ENCODE assay signal across 9 cellular contexts in genomic region chr14:55556929-55557623, GRCh38. TPM values are rescaled to one million over a fixed set of nuclear protein-coding genes. Genes with fewer than 3 reads are reported as not detected.
DNase-seq lines count a peak whose midpoint lies in the region; ATAC-seq, FAIRE-seq and TF ChIP-seq lines count a peak whose summit lies in the region.
"Had no signal": no experiment of that assay in that cellular context is flagged by ENCODE, and none has a peak within 500 bp of the region (broad histone marks: within the 10 kb centered on the region; RNA-seq: fewer than 3 reads in every experiment).

No MANE protein-coding gene starts in this region.

- FAIRE-seq in GM12892 (lab: Jason Lieb, UNC): no peak

- H3K27me3 Mint-ChIP-seq in CD14-positive monocyte (ENCODE audit: low read depth in 3 of 3): no peaks in the 10 kb centered on the region
- H3K27me3 Mint-ChIP-seq: naive B cell had no signal

- intact Hi-C loops in body of pancreas (cut with DNase I): no loop called here
- intact Hi-C loops in left colon (cut with DNase I, micrococcal nuclease): no loop called here
- intact Hi-C loops in CD14-positive monocyte (cut with micrococcal nuclease): no loop called here

- CTCF ChIA-PET in AG04450 (lab: Charles Lee): interaction anchor here (0.6 to 1.9 kb wide), 3 partner anchors 14 to 111 kb away, joined by 3 to 7 read pairs (median 3); no protein-coding TSS in a partner anchor

- no peak overlapping the region for H3K27ac Mint-ChIP-seq in CD14-positive monocyte

- H3K27ac ChIP-seq in AG04450 (ENCODE audit: low read depth, low read length) (no peak overlapping the region), body of pancreas (no peak overlapping the region)

- POLR2A ChIA-PET in AG04450 (lab: Yijun Ruan, JAX): interaction anchor here (0.7 to 1.1 kb wide), 2 partner anchors 14 to 24 kb away, joined by 3 read pairs; no protein-coding TSS in a partner anchor

- TF ChIP-seq CTCF in AG04450 (IDR thresholded peaks at IDR 0.05; ENCODE audit: low read depth, low read length) (no peak), body of pancreas (IDR thresholded peaks at IDR 0.05) (no peak), CD14-positive monocyte (IDR thresholded peaks at IDR 0.05) (no peak)

- H3K4me1 ChIP-seq in body of pancreas: peaks cover 7% of the 10 kb centered on the region

- peak; percentile 83 for ATAC-seq in body of pancreas
- peak; percentile 64 for ATAC-seq in left colon
- ATAC-seq in HG02798 (IDR thresholded peaks at IDR 0.05; ENCODE audit: poor library complexity, unreplicated experiment): no peak

- no peak overlapping the region for H3K4me3 ChIP-seq in AG04450 (ENCODE audit: low read depth, low read length)
- H3K4me3 ChIP-seq in body of pancreas: no peak overlapping the region

- no peak for TF ChIP-seq POLR2A in body of pancreas (IDR thresholded peaks at IDR 0.05)
- TF ChIP-seq POLR2A in GM12892 (IDR thresholded peaks at IDR 0.05; ENCODE audit: low read depth, low read length): no peak

- peaks cover 0 to 8% (median 0%) of the 10 kb centered on the region in 7 donors for H3K9me3 Mint-ChIP-seq in CD14-positive monocyte

- DNase-seq in AG04450 (ENCODE audit: low read depth, low spot score) (peak; percentile 67), NCI-H1092 treated with DMSO at 0.1 percent for 48 hours (lab: John Stamatoyannopoulos, UW) (peak; percentile 43), body of pancreas (peak; percentile 83 to 91 (median 86)), left colon (peak; percentile 43 to 72), GM12892 (ENCODE audit: insufficient read length) (no peak), MV-4-11 (lab: John Stamatoyannopoulos, UW) (no peak), CD14-positive monocyte (ENCODE audit: low spot score) (no peak)
- DNase-seq: naive B cell had no signal

- H3K27me3 ChIP-seq in AG04450 (ENCODE audit: control insufficient read depth, insufficient read depth, low read length) (no peaks in the 10 kb centered on the region), body of pancreas (no peaks in the 10 kb centered on the region)

- H3K36me3 Mint-ChIP-seq in CD14-positive monocyte: no peaks in the 10 kb centered on the region

- peaks cover 1% of the 10 kb centered on the region for H3K4me1 Mint-ChIP-seq in CD14-positive monocyte
- H3K4me1 Mint-ChIP-seq: naive B cell had no signal

- H3K4me3 Mint-ChIP-seq in CD14-positive monocyte: no peak overlapping the region
- H3K4me3 Mint-ChIP-seq: naive B cell had no signal

- H3K36me3 ChIP-seq in body of pancreas (replicated peaks in 1 of 2; ENCODE audit: insufficient read depth in 1 of 2, low read depth in 2 of 2): no peaks in the 10 kb centered on the region

- H3K9me3 ChIP-seq in AG04450 (ENCODE audit: control insufficient read depth, insufficient read depth, low read length): no peaks in the 10 kb centered on the region; the same call in 1 of the 2 replicates
- H3K9me3 ChIP-seq in body of pancreas: no peaks in the 10 kb centered on the region

- 37 to 38% methylated on average over 3 of the region's 3 CpGs for WGBS in body of pancreas, 2 donors

RNA-seq across cellular contexts. Expression of gene KTN1, which starts 22.9 kb away (rescaled TPM):
- 69.7 and 129 TPM in 2 replicates for polyA plus RNA-seq in AG04450 (2011; rRNA removed)
- polyA minus RNA-seq in AG04450 (2011; rRNA and poly(A)+ RNA removed): 32.6 and 75.8 TPM in 2 replicates
- 10 to 100 TPM; 57.0 to 91.8 TPM for total RNA-seq in body of pancreas
- total RNA-seq in left colon: 100 to 1,000 TPM; 210 to 241 TPM
- 74.8 TPM for polyA plus RNA-seq in GM12892 (2012; ENCODE audit: missing spikeins)
- polyA plus RNA-seq in CD14-positive monocyte: 10 to 100 TPM in 1 of 2 donors, 1 to 10 TPM in 1; 4.6 to 17.9 TPM

Comparison
In these comparisons a context has a peak if more than half of its experiments do, and no peak if none do; other contexts are left out.
1. DNase-seq: peak in AG04450 (single experiment), NCI-H1092 treated with DMSO at 0.1 percent for 48 hours (single experiment), body of pancreas (4 of 4) and left colon (2 of 2); none in GM12892 (single experiment), MV-4-11 (single experiment) and CD14-positive monocyte (single experiment).